8 cellular contexts compared by ENCODE assay signal in genomic region chr17:7843536-7844291, GRCh38. TPM values are rescaled to one million over a fixed set of nuclear protein-coding genes. Genes with fewer than 3 reads are reported as not detected.
DNase-seq lines count a peak whose midpoint lies in the region; ATAC-seq and TF ChIP-seq lines count a peak whose summit lies in the region.

No MANE protein-coding gene starts in this region.

- no peaks in the 10 kb centered on the region for H3K9me3 ChIP-seq in CD8-positive, alpha-beta T cell (ENCODE audit: low read length)
- no peaks in the 10 kb centered on the region for H3K9me3 ChIP-seq in MM.1S (replicated peaks; ENCODE audit: insufficient read depth, low read length)
- no peaks in the 10 kb centered on the region for H3K9me3 ChIP-seq in SK-N-SH

- no peaks in the 10 kb centered on the region for H3K27me3 ChIP-seq in CD8-positive, alpha-beta T cell (ENCODE audit: insufficient read depth, low read length)
- H3K27me3 ChIP-seq in MM.1S (replicated peaks; ENCODE audit: insufficient read depth, low read length) = no peaks in the 10 kb centered on the region
- no peaks in the 10 kb centered on the region for H3K27me3 ChIP-seq in SK-N-SH (ENCODE audit: insufficient read depth)

- peak overlapping the region; percentile 100 for H3K4me2 ChIP-seq in MM.1S (ENCODE audit: low read depth, low read length)
- H3K4me2 ChIP-seq in SK-N-SH = peak overlapping the region; percentile 92

- POLR2A ChIA-PET in CD8-positive, alpha-beta T cell (lab: Charles Lee) = interaction anchor here (1.2 to 3.3 kb wide), 3 partner anchors 9 to 56 kb away, joined by 3 to 15 read pairs (median 9); partner anchors contain the start of genes CYB5D1 and NAA38
- POLR2A ChIA-PET in SK-N-SH (lab: Yijun Ruan, JAX) = interaction anchor here (2.0 to 2.2 kb wide), 3 partner anchors 9 to 13 kb away, joined by 5 to 19 read pairs (median 9); partner anchors contain the start of genes CYB5D1, KDM6B and NAA38

- H3F3A ChIP-seq in MM.1S (ENCODE audit: insufficient read depth, low read length) (peaks cover 32% of the 10 kb centered on the region), SK-N-SH (replicated peaks; ENCODE audit: insufficient read depth) (peaks cover 34% of the 10 kb centered on the region)

- H3K36me3 ChIP-seq in CD8-positive, alpha-beta T cell (ENCODE audit: insufficient read depth, low read length) = no peaks in the 10 kb centered on the region
- H3K36me3 ChIP-seq in MM.1S (replicated peaks; ENCODE audit: insufficient read depth, low read length) (no peaks in the 10 kb centered on the region), SK-N-SH (replicated peaks in 1 of 2; ENCODE audit: control insufficient read depth in 1 of 2, insufficient read depth in 2 of 2, low read length in 1 of 2) (peaks cover 8 to 36% of the 10 kb centered on the region in 2 experiments)

- CTCF ChIA-PET in CD8-positive, alpha-beta T cell (lab: Charles Lee) = interaction anchor here (0.7 to 6.2 kb wide), 2 partner anchors 10 to 18 kb away, joined by 3 to 51 read pairs; partner anchors contain the start of gene KDM6B
- CTCF ChIA-PET in SK-N-SH (lab: Yijun Ruan, JAX) = interaction anchor here (0.6 to 4.1 kb wide), 8 partner anchors 9 to 146 kb away, joined by 3 to 37 read pairs (median 5); partner anchors contain the start of genes KDM6B and NAA38

- peak overlapping the region; percentile 91 for H3K4me3 Mint-ChIP-seq in CD8-positive, alpha-beta T cell
- peak overlapping the region; percentile 98 for H3K4me3 Mint-ChIP-seq in activated naive CD4-positive, alpha-beta T cell treated with anti-CD3 and anti-CD28 coated beads, Interleukin-2, amount 50 U/mL, for 24 hours

- ATAC-seq in CD8-positive, alpha-beta T cell = peak; percentile 22
- peak; percentile 29 for ATAC-seq in GM21528 (IDR thresholded peaks at IDR 0.05; ENCODE audit: low FRiP score, unreplicated experiment)

- H3K9ac ChIP-seq in MM.1S (ENCODE audit: low read length) = peak overlapping the region; percentile 98
- peak overlapping the region; percentile 99 for H3K9ac ChIP-seq in SK-N-SH

- 1% methylated on average over 40 of the region's 61 CpGs for WGBS in SK-N-SH (ENCODE audit: low lambda C conversion rate)

- TF ChIP-seq EP300 in SK-N-SH (IDR thresholded peaks at IDR 0.05; ENCODE audit: borderline replicate concordance in 1 of 2, low read depth in 1 of 2, low read length in 1 of 2) = no peak

- H3K27me3 Mint-ChIP-seq in CD8-positive, alpha-beta T cell (ENCODE audit: low read depth) = no peaks in the 10 kb centered on the region
- no peaks in the 10 kb centered on the region for H3K27me3 Mint-ChIP-seq in activated naive CD4-positive, alpha-beta T cell treated with anti-CD3 and anti-CD28 coated beads, Interleukin-2, amount 50 U/mL, for 24 hours

- no peaks in the 10 kb centered on the region for H3K9me2 ChIP-seq in MM.1S (replicated peaks; ENCODE audit: insufficient read depth, low read length)
- H3K9me2 ChIP-seq in SK-N-SH = no peaks in the 10 kb centered on the region

- H2AFZ ChIP-seq in MM.1S (ENCODE audit: low read length) = peak overlapping the region; percentile 93
- H2AFZ ChIP-seq in SK-N-SH (ENCODE audit: low read depth) = 0 out of 2 replicates have a peak overlapping the region, but pooled peaks have one; percentile 38

- peaks cover 41% of the 10 kb centered on the region for H3K4me1 Mint-ChIP-seq in CD8-positive, alpha-beta T cell (ENCODE audit: low read depth)
- peaks cover 29% of the 10 kb centered on the region for H3K4me1 Mint-ChIP-seq in activated naive CD4-positive, alpha-beta T cell treated with anti-CD3 and anti-CD28 coated beads, Interleukin-2, amount 50 U/mL, for 24 hours

- peak; percentile 78 to 95 (median 87) for DNase-seq in CD8-positive, alpha-beta T cell
- DNase-seq in MM.1S (peak; percentile 81), SK-N-SH (peak; percentile 84), globus pallidus (ENCODE audit: low spot score) (peak; percentile 73), occipital lobe (lab: John Stamatoyannopoulos, UW) (peak; percentile 49), substantia nigra (lab: John Stamatoyannopoulos, UW) (peak in 45 of 49 donors; percentile 43 to 87 (median 65))

- no peak for TF ChIP-seq CTCF in CD8-positive, alpha-beta T cell (IDR thresholded peaks at IDR 0.05)
- TF ChIP-seq CTCF in MM.1S (IDR thresholded peaks at IDR 0.05; ENCODE audit: low read length) = no peak
- no peak for TF ChIP-seq CTCF in SK-N-SH (IDR thresholded peaks at IDR 0.05)

- intact Hi-C loops in CD8-positive, alpha-beta T cell (cut with DNase I, micrococcal nuclease) = loop anchor here (1.0 to 10.0 kb wide), 14 partner anchors 8 to 609 kb away; partner anchors contain the start of genes CTC1 (in 2 of the 2), NAA38 (in 2 of the 2), PFAS (in 2 of the 2) and POLR2A (in 2 of the 2)

- H3K27ac Mint-ChIP-seq in CD8-positive, alpha-beta T cell = peak overlapping the region; percentile 99
- H3K27ac Mint-ChIP-seq in activated naive CD4-positive, alpha-beta T cell treated with anti-CD3 and anti-CD28 coated beads, Interleukin-2, amount 50 U/mL, for 24 hours = peak overlapping the region; percentile 99

- H4K20me1 ChIP-seq in MM.1S (ENCODE audit: insufficient read depth, low read length) (no peaks in the 10 kb centered on the region), SK-N-SH (ENCODE audit: insufficient read depth) (peaks cover 47% of the 10 kb centered on the region)

- no peaks in the 10 kb centered on the region for H3K9me3 Mint-ChIP-seq in CD8-positive, alpha-beta T cell
- H3K9me3 Mint-ChIP-seq in activated naive CD4-positive, alpha-beta T cell treated with anti-CD3 and anti-CD28 coated beads, Interleukin-2, amount 50 U/mL, for 24 hours = no peaks in the 10 kb centered on the region

- H3K4me1 ChIP-seq in CD8-positive, alpha-beta T cell (ENCODE audit: insufficient read depth, low read length) = peaks cover 47% of the 10 kb centered on the region
- H3K4me1 ChIP-seq in MM.1S (ENCODE audit: low read length) = peaks cover 15% of the 10 kb centered on the region
- H3K4me1 ChIP-seq in SK-N-SH (ENCODE audit: control insufficient read depth in 1 of 2, insufficient read depth in 2 of 2, low read depth in 1 of 2, low read length in 1 of 2) = peaks cover 34 to 40% of the 10 kb centered on the region in 2 experiments

- H3K36me3 Mint-ChIP-seq in CD8-positive, alpha-beta T cell = peaks cover 49% of the 10 kb centered on the region
- H3K36me3 Mint-ChIP-seq in activated naive CD4-positive, alpha-beta T cell treated with anti-CD3 and anti-CD28 coated beads, Interleukin-2, amount 50 U/mL, for 24 hours = peaks cover 15% of the 10 kb centered on the region

- no peak for TF ChIP-seq RAD21 in SK-N-SH (IDR thresholded peaks at IDR 0.05; ENCODE audit: low read length)

- peak overlapping the region; percentile 98 for H3K4me3 ChIP-seq in CD8-positive, alpha-beta T cell (ENCODE audit: low read depth, low read length)
- H3K4me3 ChIP-seq in MM.1S (ENCODE audit: low read length) (peak overlapping the region; percentile 94), SK-N-SH (ENCODE audit: low read depth in 2 of 2, low read length in 1 of 2) (peak overlapping the region; percentile 66 to 67)

- H3K79me2 ChIP-seq in MM.1S (ENCODE audit: low read length) (0 out of 2 replicates have a peak, but pooled peaks cover 7% of the 10 kb centered on the region), SK-N-SH (ENCODE audit: insufficient read depth) (peaks cover 57% of the 10 kb centered on the region)

- H3K27ac ChIP-seq in CD8-positive, alpha-beta T cell (ENCODE audit: low read depth, low read length) = peak overlapping the region; percentile 100
- H3K27ac ChIP-seq in MM.1S (ENCODE audit: low read length) = peak overlapping the region; percentile 93
- peak overlapping the region; percentile 95 to 100 for H3K27ac ChIP-seq in SK-N-SH (ENCODE audit: low read depth in 2 of 2, low read length in 1 of 2)
- H3K27ac ChIP-seq in substantia nigra (ENCODE audit: low read depth, low read length, poor library complexity, severe bottlenecking) = peak overlapping the region; percentile 98

TF ChIP-seq in SK-N-SH, 30 proteins besides CTCF, POLR2A, EP300 and RAD21 (continues in another document):
- TF ChIP-seq USF1 (IDR thresholded peaks at IDR 0.05; ENCODE audit: borderline replicate concordance, low read depth) (peak; percentile 61; the same call in 1 of the 2 replicates), EZH2phosphoT487 (IDR thresholded peaks at IDR 0.05; ENCODE audit: borderline replicate concordance, low read depth) (no peak), MXI1 (IDR thresholded peaks at IDR 0.05; ENCODE audit: low read depth, low read length) (peak; percentile 89), GATA2 (CRISPR knock-in tag; IDR thresholded peaks at IDR 0.05) (no peak)

RNA-seq across cellular contexts. Expression of gene KDM6B, which starts 9.7 kb away (rescaled TPM):
- 100 to 1,000 TPM; 332 to 349 TPM for total RNA-seq in CD8-positive, alpha-beta T cell
- polyA plus RNA-seq in SK-N-SH (2012; rRNA removed) = 1.4 and 2.6 TPM in 2 replicates
- 1.5 and 2.1 TPM in 2 replicates for polyA plus RNA-seq in SK-N-SH (2012; cell fraction: cytosol; rRNA removed)
- 12.6 and 12.7 TPM in 2 replicates for polyA plus RNA-seq in SK-N-SH (2012; cell fraction: nucleus; rRNA removed)
- 16.4 TPM for total RNA-seq in occipital lobe

RNA-seq across cellular contexts. Expression of gene TMEM88, which starts 11.2 kb away (rescaled TPM):
- total RNA-seq in CD8-positive, alpha-beta T cell = 10 to 100 TPM; 33.3 to 33.7 TPM
- polyA plus RNA-seq in SK-N-SH (2012; rRNA removed) = 0.83 and 1.2 TPM in 2 replicates
- polyA plus RNA-seq in SK-N-SH (2012; cell fraction: cytosol; rRNA removed) = 0.18 and 0.53 TPM in 2 replicates
- 10.9 and 14.0 TPM in 2 replicates for polyA plus RNA-seq in SK-N-SH (2012; cell fraction: nucleus; rRNA removed)
- 1.2 TPM for total RNA-seq in occipital lobe

RNA-seq across cellular contexts. Expression of gene NAA38, which starts 13.6 kb away (rescaled TPM):
- 10 to 100 TPM; 14.3 to 16.5 TPM for total RNA-seq in CD8-positive, alpha-beta T cell
- 133 and 202 TPM in 2 replicates for polyA plus RNA-seq in SK-N-SH (2012; rRNA removed)
- polyA plus RNA-seq in SK-N-SH (2012; cell fraction: cytosol; rRNA removed) = 105 and 121 TPM in 2 replicates
- polyA plus RNA-seq in SK-N-SH (2012; cell fraction: nucleus; rRNA removed) = 74.0 and 122 TPM in 2 replicates
- 20.1 TPM for total RNA-seq in occipital lobe

RNA-seq across cellular contexts. Expression of gene CYB5D1, which starts 14.1 kb away (rescaled TPM):
- total RNA-seq in CD8-positive, alpha-beta T cell = 10 to 100 TPM; 10.4 to 12.4 TPM
- 8.8 and 9.8 TPM in 2 replicates for polyA plus RNA-seq in SK-N-SH (2012; rRNA removed)
- 8.5 and 9.4 TPM in 2 replicates for polyA plus RNA-seq in SK-N-SH (2012; cell fraction: cytosol; rRNA removed)
- polyA plus RNA-seq in SK-N-SH (2012; cell fraction: nucleus; rRNA removed) = 11.6 and 16.8 TPM in 2 replicates
- 14.2 TPM for total RNA-seq in occipital lobe

RNA-seq across cellular contexts. Expression of gene CHD3, which starts 44.9 kb away (rescaled TPM):
- 100 to 1,000 TPM; 243 to 245 TPM for total RNA-seq in CD8-positive, alpha-beta T cell
- polyA plus RNA-seq in SK-N-SH (2012; rRNA removed) = 55.2 and 56.2 TPM in 2 replicates
- polyA plus RNA-seq in SK-N-SH (2012; cell fraction: cytosol; rRNA removed) = 26.4 and 34.7 TPM in 2 replicates
- polyA plus RNA-seq in SK-N-SH (2012; cell fraction: nucleus; rRNA removed) = 200 and 219 TPM in 2 replicates
- 337 TPM for total RNA-seq in occipital lobe

Comparison
In these comparisons a context has a peak if more than half of its experiments do, and no peak if none do; other contexts are left out.
1. Peak in every context shown above with its lines: DNase-seq, ATAC-seq, H3K4me3 ChIP-seq and H3K27ac ChIP-seq.
2. RNA of gene KDM6B, which starts 9.7 kb away (total RNA-seq): 332 to 349 TPM in CD8-positive, alpha-beta T cell; 16.4 TPM in occipital lobe (single experiment); every median in the first group is over 10 times any median in the second.
3. RNA of gene TMEM88, which starts 11.2 kb away (total RNA-seq): 33.3 to 33.7 TPM in CD8-positive, alpha-beta T cell; 1.2 TPM in occipital lobe (single experiment); every median in the first group is over 10 times any median in the second.